In the genomic region with DNA sequence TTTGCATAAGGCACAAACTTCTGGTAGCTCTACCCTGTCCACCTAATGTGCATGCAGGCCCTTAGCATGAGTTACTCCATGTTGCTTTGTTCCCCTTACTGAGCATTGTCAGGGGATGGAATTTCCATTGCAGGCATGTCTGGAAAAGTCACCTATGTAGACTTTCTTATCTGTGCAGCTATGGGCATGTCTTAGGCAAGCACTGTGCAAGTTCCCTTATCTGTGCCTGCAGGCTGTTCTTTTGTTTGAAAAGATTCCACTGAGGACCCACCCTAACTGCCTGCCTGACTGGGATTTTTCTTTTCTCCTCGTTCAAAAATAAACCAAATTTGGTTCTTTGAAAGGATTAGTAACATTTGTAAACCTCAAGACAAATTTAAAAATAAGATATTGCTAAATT, we compare ENCODE assay signal across 30 cellular contexts.
"Had no signal": no experiment of that assay in that cellular context is flagged by ENCODE, and none has a peak within 500 bp of the region (broad histone marks: within the 10 kb centered on the region; RNA-seq: fewer than 3 reads in every experiment).

No MANE protein-coding gene starts in this region.

- H3K4me3 ChIP-seq: ascending aorta, Peyer's patch had no signal

- DNase-seq: activated CD4-positive, alpha-beta T cell treated with anti-CD3 and anti-CD28 coated beads for 36 hours; activated CD4-positive, alpha-beta T cell treated with anti-CD3 and anti-CD28 coated beads, Interleukin-2, amount 10 ng/mL, durations not matched to agents 7 days and 5 days; activated CD4-positive, alpha-beta T cell treated with anti-CD3 and anti-CD28 coated beads, Interleukin-2, amount 50 U/mL, for 48 hours; activated CD8-positive, alpha-beta T cell treated with anti-CD3 and anti-CD28 coated beads, Interleukin-2, amount 10 ng/mL, durations not matched to agents 7 days and 5 days; activated gamma-delta T cell; activated naive CD4-positive, alpha-beta T cell treated with Interleukin-2 at 50 U/mL for 16 hours; activated naive CD8-positive, alpha-beta T cell treated with anti-CD3 and anti-CD28 coated beads, Interleukin-2, amount 10 ng/mL, durations not matched to agents 7 days and 5 days; activated T-cell treated with anti-CD3 and anti-CD28 coated beads, Interleukin-2, amount 50 U/mL, for 24 hours; amygdala; caudate nucleus; cerebellar nuclear complex; NCI-H1105; NCI-H1417 treated with DMSO at 0.1 percent for 48 hours; NCI-H1930; NCI-H2081 treated with DMSO at 0.1 percent for 48 hours; NCI-H345; NCI-H524 treated with DMSO at 0.1 percent for 48 hours; PC-3; Peyer's patch; RPMI8226; SIG-M5; SW 1271; T-helper 1 cell; T-helper 2 cell; T-helper 9 cell had no signal

- H3K27me3 ChIP-seq: ascending aorta, Peyer's patch had no signal

- H3K9me3 ChIP-seq: ascending aorta, Peyer's patch had no signal

- H3K36me3 ChIP-seq: ascending aorta, Peyer's patch had no signal

- ATAC-seq: activated CD4-positive, alpha-beta T cell treated with anti-CD3 and anti-CD28 coated beads for 36 hours; activated CD4-positive, CD25-positive, alpha-beta regulatory T cell treated with anti-CD3 and anti-CD28 coated beads, Interleukin-2, amount 50 U/mL, for 24 hours; activated CD8-positive, alpha-beta T cell treated with anti-CD3 and anti-CD28 coated beads, Interleukin-2, amount 10 ng/mL, durations not matched to agents 7 days and 5 days; PC-3; Right ventricle myocardium inferior; SK-N-SH treated with all-trans-retinoic acid at 6 μM for 48 hours; WTC11 had no signal

- H3K27ac ChIP-seq: ascending aorta, Peyer's patch had no signal

- H3K4me1 ChIP-seq: ascending aorta, Peyer's patch had no signal
